19 cellular contexts compared by ENCODE assay signal in the genomic region with DNA sequence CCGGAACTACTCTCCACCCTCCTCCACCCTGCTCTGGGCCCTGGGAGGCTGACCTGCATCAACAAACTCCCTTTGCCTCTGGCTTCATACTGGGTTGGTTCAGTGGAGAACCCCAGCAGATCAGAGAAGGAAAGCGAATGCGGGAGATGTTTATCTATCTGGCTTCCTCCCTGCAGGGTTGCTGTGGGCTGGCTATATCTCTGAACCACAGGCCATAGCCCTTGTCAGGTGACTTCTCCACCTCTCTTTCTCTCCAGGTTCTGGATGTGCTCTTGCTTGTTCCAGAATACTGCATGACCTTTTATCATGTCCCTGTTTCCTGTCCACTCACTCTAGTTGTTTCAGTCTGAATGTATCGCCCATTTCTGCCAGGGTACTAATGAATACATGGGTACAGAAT. TPM values are rescaled to one million over a fixed set of nuclear protein-coding genes. Genes with fewer than 3 reads are reported as not detected.
DNase-seq lines count a peak whose midpoint lies in the region; ATAC-seq lines count a peak whose summit lies in the region.
"Had no signal": no experiment of that assay in that cellular context is flagged by ENCODE, and none has a peak within 500 bp of the region (broad histone marks: within the 10 kb centered on the region; RNA-seq: fewer than 3 reads in every experiment).

No MANE protein-coding gene starts in this region.

- peaks cover 25% of the 10 kb centered on the region for H3K4me1 Mint-ChIP-seq in T-helper 17 cell

- no peaks in the 10 kb centered on the region for H3K36me3 Mint-ChIP-seq in T-helper 17 cell (ENCODE audit: low read depth)
- H3K36me3 Mint-ChIP-seq: stimulated activated naive B cell treated with anti-CD40 and anti-IgM and Interleukin-4, amounts not matched to agents 10 μg/mL and 1 μg/mL and 100 μg/mL, for 72 hours had no signal

- peak overlapping the region; percentile 79 for H3K4me3 Mint-ChIP-seq in T-helper 17 cell
- H3K4me3 Mint-ChIP-seq: stimulated activated naive B cell treated with anti-CD40 and anti-IgM and Interleukin-4, amounts not matched to agents 10 μg/mL and 1 μg/mL and 100 μg/mL, for 72 hours had no signal

- H3K27me3 Mint-ChIP-seq in T-helper 17 cell: peaks cover 6% of the 10 kb centered on the region

- ATAC-seq in T-helper 17 cell (peak; percentile 95), GM21723 (IDR thresholded peaks at IDR 0.05; ENCODE audit: unreplicated experiment) (no peak)
- peak; percentile 51 for ATAC-seq in stimulated activated naive CD8-positive, alpha-beta T cell treated with anti-CD3 and anti-CD28 coated beads, Interleukin-15, Interleukin-2, amounts not matched to agents 100 U/mL and 50 U/mL, for 24 hours
- ATAC-seq: left lobe of liver; stimulated activated naive B cell treated with anti-CD40 and anti-IgM and Interleukin-4, amounts not matched to agents 10 μg/mL and 1 μg/mL and 100 μg/mL, for 72 hours had no signal

- H3K9me3 ChIP-seq in T-helper 17 cell (ENCODE audit: control insufficient read depth, low read length, poor library complexity, severe bottlenecking): no peaks in the 10 kb centered on the region
- H3K9me3 ChIP-seq: esophagus muscularis mucosa, right atrium auricular region, tibial nerve had no signal

- peak overlapping the region; percentile 66 for H3K27ac Mint-ChIP-seq in T-helper 17 cell
- H3K27ac Mint-ChIP-seq: stimulated activated naive B cell treated with anti-CD40 and anti-IgM and Interleukin-4, amounts not matched to agents 10 μg/mL and 1 μg/mL and 100 μg/mL, for 72 hours had no signal

- DNase-seq in activated effector memory CD4-positive, alpha-beta T cell treated with Interleukin-2 at 50 U/mL for 16 hours: peak; percentile 10
- no peak for DNase-seq in activated effector memory CD4-positive, alpha-beta T cell treated with anti-CD3 and anti-CD28 coated beads, Interleukin-2, amount 50 U/mL, for 16 hours
- peak in 1 of 3 donors; percentile 11 for DNase-seq in T-helper 17 cell
- DNase-seq in central memory CD4-positive, alpha-beta T cell: peak; percentile 31
- no peak for DNase-seq in stimulated activated naive CD8-positive, alpha-beta T cell treated with anti-CD3 and anti-CD28 coated beads, Interleukin-15, Interleukin-2, amounts not matched to agents 100 U/mL and 50 U/mL, for 24 hours
- no peak for DNase-seq in mesenteric fat pad (ENCODE audit: low spot score)
- no peak for DNase-seq in NCI-H146 (lab: John Stamatoyannopoulos, UW)
- DNase-seq: activated CD4-positive, CD25-positive, alpha-beta regulatory T cell; activated CD8-positive, alpha-beta memory T cell treated with anti-CD3 and anti-CD28 coated beads, Interleukin-2, amount 50 U/mL, for 4 hours; C1 segment of cervical spinal cord; NCI-H1930; NCI-H446 treated with DMSO at 0.1 percent for 48 hours; stimulated activated naive B cell treated with anti-CD40 and anti-IgM and Interleukin-4, amounts not matched to agents 10 μg/mL and 1 μg/mL and 100 μg/mL, for 72 hours; SW 1271 had no signal

RNA-seq across cellular contexts. Expression of a gene that starts 51.7 kb away (rescaled TPM):
- total RNA-seq in T-helper 17 cell: 100 to 1,000 TPM; 269 to 276 TPM
- total RNA-seq in mesenteric fat pad: 82.6 TPM

Comparison
In these comparisons a context has a peak if more than half of its experiments do, and no peak if none do; other contexts are left out.
1. DNase-seq: peak in activated effector memory CD4-positive, alpha-beta T cell treated with Interleukin-2 at 50 U/mL for 16 hours (single experiment) and central memory CD4-positive, alpha-beta T cell (single experiment); none in activated effector memory CD4-positive, alpha-beta T cell treated with anti-CD3 and anti-CD28 coated beads, Interleukin-2, amount 50 U/mL, for 16 hours (single experiment), stimulated activated naive CD8-positive, alpha-beta T cell treated with anti-CD3 and anti-CD28 coated beads, Interleukin-15, Interleukin-2, amounts not matched to agents 100 U/mL and 50 U/mL, for 24 hours (single experiment), mesenteric fat pad (single experiment) and NCI-H146 (single experiment).